ENCODE assay signal across 9 cellular contexts in genomic region chr2:54709341-54709809, GRCh38. TPM values are rescaled to one million over a fixed set of nuclear protein-coding genes. Genes with fewer than 3 reads are reported as not detected.
DNase-seq lines count a peak whose midpoint lies in the region; ATAC-seq, FAIRE-seq and TF ChIP-seq lines count a peak whose summit lies in the region.
"Had no signal": no experiment of that assay in that cellular context is flagged by ENCODE, and none has a peak within 500 bp of the region (broad histone marks: within the 10 kb centered on the region; RNA-seq: fewer than 3 reads in every experiment).

No MANE protein-coding gene starts in this region.

- H3K9ac ChIP-seq in stomach smooth muscle (ENCODE audit: low read length in 2 of 2) = no peak overlapping the region

- peak; percentile 17 for DNase-seq in activated naive CD4-positive, alpha-beta T cell treated with anti-CD3 and anti-CD28 coated beads, Interleukin-2, amount 50 U/mL, for 16 hours
- DNase-seq in kidney epithelial cell (ENCODE audit: low read depth) (no peak), GM13976 (ENCODE audit: low spot score) (no peak), dermis blood vessel endothelial cell (no peak), urothelium cell line (ENCODE audit: low spot score) (no peak), GM10266 (ENCODE audit: extremely low spot score) (no peak)

- no peak overlapping the region for H3K27ac ChIP-seq in stomach smooth muscle (ENCODE audit: low read length)

- no peak for FAIRE-seq in urothelium cell line (lab: Jason Lieb, UNC)
- FAIRE-seq: islet of Langerhans had no signal

- in situ Hi-C loops in GM13976 (cut with MboI; ENCODE audit: low sequenced_read_pairs, unreplicated experiment) = loop anchor here (10.0 to 25.0 kb wide), 2 partner anchors 185 to 597 kb away; partner anchors contain the start of gene ACYP2

- peaks cover 11% of the 10 kb centered on the region for H3K4me1 ChIP-seq in stomach smooth muscle (ENCODE audit: control insufficient read depth, insufficient read depth, low read length)

- H3K4me3 ChIP-seq in kidney epithelial cell (ENCODE audit: low read depth, low read length) (peak overlapping the region; percentile 52), stomach smooth muscle (ENCODE audit: low read length in 2 of 2) (peak overlapping the region; percentile 54 to 72)

- no peak for TF ChIP-seq CTCF in kidney epithelial cell (IDR thresholded peaks at IDR 0.05; ENCODE audit: insufficient read depth, low read length, poor library complexity, severe bottlenecking)
- no peak for TF ChIP-seq CTCF in GM13976 (IDR thresholded peaks at IDR 0.05; ENCODE audit: borderline replicate concordance, control extremely low read depth, extremely low read depth, insufficient read depth, missing control alignments)
- no peak for TF ChIP-seq CTCF in GM10266 (IDR thresholded peaks at IDR 0.05; ENCODE audit: control insufficient read depth, insufficient read depth, low read depth, missing control alignments)

- H3K9me3 ChIP-seq in stomach smooth muscle (ENCODE audit: control insufficient read depth in 2 of 2, low read length in 2 of 2) = no peaks in the 10 kb centered on the region

- no peaks in the 10 kb centered on the region for H3K36me3 ChIP-seq in kidney epithelial cell (ENCODE audit: control insufficient read depth, insufficient read depth, low read length)
- H3K36me3 ChIP-seq in stomach smooth muscle (ENCODE audit: control insufficient read depth in 2 of 2, insufficient read depth in 2 of 2, low read length in 2 of 2) = no peaks in the 10 kb centered on the region

- H3K27me3 ChIP-seq in kidney epithelial cell (ENCODE audit: control insufficient read depth, insufficient read depth, low read length) = peaks cover 3% of the 10 kb centered on the region
- H3K27me3 ChIP-seq in stomach smooth muscle (ENCODE audit: control insufficient read depth in 1 of 2, insufficient read depth in 2 of 2, low read length in 2 of 2) = peaks cover 0 to 4% of the 10 kb centered on the region in 2 donors

- ATAC-seq in HG02571 (IDR thresholded peaks at IDR 0.05; ENCODE audit: unreplicated experiment) = peak; percentile 41

RNA-seq across cellular contexts. Expression of gene EML6, which starts 14.1 kb away (rescaled TPM):
- 0.63 and 4.7 TPM in 2 replicates for total RNA-seq in kidney epithelial cell
- 0.17 and 1.1 TPM in 2 replicates for total RNA-seq in dermis blood vessel endothelial cell
